In genomic region chr1:39631361-39632331, GRCh38 we compare ENCODE assay signal across 2 cellular contexts.
TF ChIP-seq lines count a peak whose summit lies in the region.

No MANE protein-coding gene starts in this region.

TF ChIP-seq in SK-N-SH, 30 proteins besides CTCF, POLR2A, EP300 and RAD21 (continued from another document):
- TF ChIP-seq IRF3 (IDR thresholded peaks at IDR 0.05; ENCODE audit: low read depth, low read length) (no peak), NRF1 (IDR thresholded peaks at IDR 0.05; ENCODE audit: low read depth, low read length) (no peak)

TF ChIP-seq in SK-N-SH treated with all-trans-retinoic acid at 6 μM for 48 hours, 23 proteins besides CTCF, POLR2A, EP300 and RAD21:
- TF ChIP-seq POU6F1 (CRISPR knock-in tag; IDR thresholded peaks at IDR 0.05; ENCODE audit: borderline replicate concordance, low read depth) (no peak), PATZ1 (CRISPR knock-in tag; IDR thresholded peaks at IDR 0.05; ENCODE audit: borderline replicate concordance) (no peak), OSR1 (CRISPR knock-in tag; IDR thresholded peaks at IDR 0.05) (no peak), ARNTL (CRISPR knock-in tag; IDR thresholded peaks at IDR 0.05; ENCODE audit: borderline replicate concordance, low read depth) (no peak), ZC3H10 (CRISPR knock-in tag; IDR thresholded peaks at IDR 0.05) (no peak), BACH2 (CRISPR knock-in tag; IDR thresholded peaks at IDR 0.05; ENCODE audit: borderline replicate concordance) (no peak), ZNF565 (CRISPR knock-in tag; conservative IDR thresholded peaks at IDR 0.05; ENCODE audit: low read depth) (no peak)
